In genomic region chr1:149845416-149845815, GRCh38 we compare ENCODE assay signal across 8 cellular contexts. TPM values are rescaled to one million over a fixed set of nuclear protein-coding genes. Genes with fewer than 3 reads are reported as not detected.
A peak's percentile ranks its signal among the peaks of the same experiment; 100 is the strongest.
DNase-seq lines count a peak whose midpoint lies in the region; ATAC-seq and TF ChIP-seq lines count a peak whose summit lies in the region.

No MANE protein-coding gene starts in this region.

- no peaks in the 10 kb centered on the region for H3K9me3 ChIP-seq in DND-41 (ENCODE audit: insufficient read depth, low read length, severe bottlenecking)
- H3K9me3 ChIP-seq in Loucy (ENCODE audit: insufficient read depth, low read depth, low read length): no peaks in the 10 kb centered on the region
- H3K9me3 ChIP-seq in neural progenitor cell (ENCODE audit: low read depth): no peaks in the 10 kb centered on the region

- H3K9me2 ChIP-seq in Loucy (replicated peaks; ENCODE audit: low read depth, low read length): no peaks in the 10 kb centered on the region

- H3K27me3 Mint-ChIP-seq in neural progenitor cell (ENCODE audit: insufficient read depth, low read depth): no peaks in the 10 kb centered on the region

- DNase-seq in DND-41: no peak
- DNase-seq in cerebellar cortex (ENCODE audit: low spot score): peak; percentile 30
- peak; percentile 20 for DNase-seq in neural progenitor cell (ENCODE audit: low spot score)
- DNase-seq in dermis blood vessel endothelial cell: no peak
- no peak for DNase-seq in iPS-NIHi11 (ENCODE audit: low spot score)
- no peak for DNase-seq in NCI-H1417 treated with DMSO at 0.1 percent for 48 hours (lab: John Stamatoyannopoulos, UW)
- no peak for DNase-seq in NCI-H146 treated with DMSO at 0.1 percent for 48 hours (lab: John Stamatoyannopoulos, UW; ENCODE audit: unreplicated experiment)

- peak overlapping the region; percentile 30 for H3K27ac Mint-ChIP-seq in neural progenitor cell

- H3K4me1 Mint-ChIP-seq in neural progenitor cell: peaks cover 50% of the 10 kb centered on the region

- H3K4me3 ChIP-seq in DND-41 (ENCODE audit: low read depth in 1 of 2, low read length in 2 of 2) (peak overlapping the region in 1 of 2 experiments; percentile 60; a peak in 2 of 4 replicates), Loucy (ENCODE audit: low read length, poor library complexity, severe bottlenecking) (peak overlapping the region; percentile 88), neural progenitor cell (peak overlapping the region; percentile 96)

- peaks cover 27% of the 10 kb centered on the region; the same call in 1 of the 2 replicates for H4K20me1 ChIP-seq in DND-41 (ENCODE audit: insufficient read depth, low read length)
- peaks cover 44% of the 10 kb centered on the region for H4K20me1 ChIP-seq in Loucy (ENCODE audit: insufficient read depth, low read length, poor library complexity, severe bottlenecking)
- peaks cover 69% of the 10 kb centered on the region for H4K20me1 ChIP-seq in neural progenitor cell (ENCODE audit: low read depth)

- peak overlapping the region; percentile 75 for H3K4me3 Mint-ChIP-seq in neural progenitor cell

- no peaks in the 10 kb centered on the region for H3K27me3 ChIP-seq in DND-41 (ENCODE audit: insufficient read depth, low read length, poor library complexity)
- H3K27me3 ChIP-seq in Loucy (ENCODE audit: insufficient read depth, low read length, poor library complexity, severe bottlenecking): no peaks in the 10 kb centered on the region
- H3K27me3 ChIP-seq in neural progenitor cell: no peaks in the 10 kb centered on the region

- H3F3A ChIP-seq in Loucy (ENCODE audit: low read depth) (no peaks in the 10 kb centered on the region), neural progenitor cell (ENCODE audit: low read depth) (peaks cover 43% of the 10 kb centered on the region)

- H2AFZ ChIP-seq in DND-41 (ENCODE audit: low read depth, low read length) (no peak overlapping the region), Loucy (ENCODE audit: low read length) (no peak overlapping the region), neural progenitor cell (replicated peaks) (no peak overlapping the region)

- TF ChIP-seq CTCF in DND-41 (IDR thresholded peaks at IDR 0.05; ENCODE audit: borderline replicate concordance, extremely low read depth, low read length, poor library complexity, severe bottlenecking): no peak
- no peak for TF ChIP-seq CTCF in Loucy (conservative IDR thresholded peaks at IDR 0.05; ENCODE audit: low read length)
- no peak for TF ChIP-seq CTCF in neural progenitor cell (IDR thresholded peaks at IDR 0.05)

- peak overlapping the region; percentile 63 for H3K9ac ChIP-seq in DND-41 (ENCODE audit: low read depth, low read length)
- peak overlapping the region; percentile 89 for H3K9ac ChIP-seq in Loucy (ENCODE audit: low read depth, low read length, poor library complexity, severe bottlenecking)
- H3K9ac ChIP-seq in neural progenitor cell: peak overlapping the region; percentile 12

- H3K4me2 ChIP-seq in DND-41 (ENCODE audit: insufficient read depth, low read length) (peak overlapping the region; percentile 64), Loucy (ENCODE audit: low read depth, low read length, poor library complexity, severe bottlenecking) (peak overlapping the region; percentile 92), neural progenitor cell (peak overlapping the region; percentile 97)

- H3K36me3 ChIP-seq in DND-41 (ENCODE audit: insufficient read depth, low read length): peaks cover 20% of the 10 kb centered on the region
- no peaks in the 10 kb centered on the region for H3K36me3 ChIP-seq in Loucy (ENCODE audit: insufficient read depth, low read length)
- no peaks in the 10 kb centered on the region for H3K36me3 ChIP-seq in neural progenitor cell

- no peak for ATAC-seq in DND-41 (ENCODE audit: insufficient read depth, low read depth)

- H3K36me3 Mint-ChIP-seq in neural progenitor cell: peaks cover 4% of the 10 kb centered on the region

- H3K4me1 ChIP-seq in DND-41 (ENCODE audit: insufficient read depth, low read length) (peaks cover 61% of the 10 kb centered on the region), Loucy (ENCODE audit: insufficient read depth, low read length, poor library complexity, severe bottlenecking) (peaks cover 55% of the 10 kb centered on the region), neural progenitor cell (peaks cover 51% of the 10 kb centered on the region)

- H3K79me2 ChIP-seq in DND-41 (ENCODE audit: insufficient read depth, low read length) (peaks cover 68% of the 10 kb centered on the region), Loucy (ENCODE audit: insufficient read depth, low read length) (peaks cover 70% of the 10 kb centered on the region), neural progenitor cell (ENCODE audit: low read depth) (peaks cover 70% of the 10 kb centered on the region)

- 0 out of 2 replicates have a peak overlapping the region, but pooled peaks have one; percentile 22 for H3K27ac ChIP-seq in DND-41 (ENCODE audit: low read length)
- H3K27ac ChIP-seq in neural progenitor cell: no peak overlapping the region

- H3K9me3 Mint-ChIP-seq in neural progenitor cell: no peaks in the 10 kb centered on the region

RNA-seq across cellular contexts. Expression of gene BOLA1, which starts 54.0 kb away (rescaled TPM):
- 2.4 and 13.7 TPM in 2 replicates for total RNA-seq in neural progenitor cell (ENCODE audit: low replicate concordance)
- total RNA-seq in dermis blood vessel endothelial cell: 10.1 and 12.8 TPM in 2 replicates

Comparison
In these comparisons a context has a peak if more than half of its experiments do, and no peak if none do; other contexts are left out.
1. DNase-seq: peak in cerebellar cortex (single experiment) and neural progenitor cell (single experiment); none in DND-41 (single experiment), dermis blood vessel endothelial cell (single experiment), iPS-NIHi11 (single experiment), NCI-H1417 treated with DMSO at 0.1 percent for 48 hours (single experiment) and NCI-H146 treated with DMSO at 0.1 percent for 48 hours (single experiment).
2. H3K9ac ChIP-seq: peak in every context shown above with its lines; median percentile 89 in Loucy; 63 in DND-41; 12 in neural progenitor cell.
3. Peak in every context shown above with its lines, with median percentiles within 50 percentile points of each other: H3K4me2 ChIP-seq.